In genomic region chr7:127983804-127984332, GRCh38 we compare ENCODE assay signal across 14 cellular contexts. TPM values are rescaled to one million over a fixed set of nuclear protein-coding genes. Genes with fewer than 3 reads are reported as not detected.
DNase-seq lines count a peak whose midpoint lies in the region; ATAC-seq and TF ChIP-seq lines count a peak whose summit lies in the region.
"Had no signal": no experiment of that assay in that cellular context is flagged by ENCODE, and none has a peak within 500 bp of the region (broad histone marks: within the 10 kb centered on the region; RNA-seq: fewer than 3 reads in every experiment).

No MANE protein-coding gene starts in this region.

- H3K27me3 Mint-ChIP-seq in activated T-helper 2 cell treated with anti-CD3 and anti-CD28 coated beads, Interferon-gamma antibody, Interleukin-2, Interleukin-4, amounts not matched to agents 10 μg/mL and 5 μg/mL and 100 μg/mL, durations not matched to agents 14 hours and 24 hours and 36 hours (ENCODE audit: low read depth), result no peaks in the 10 kb centered on the region

- intact Hi-C loops in activated T-helper 2 cell treated with anti-CD3 and anti-CD28 coated beads, Interferon-gamma antibody, Interleukin-2, Interleukin-4, amounts not matched to agents 10 μg/mL and 5 μg/mL and 100 μg/mL, durations not matched to agents 14 hours and 24 hours and 36 hours (cut with micrococcal nuclease), result no loop called here
- intact Hi-C loops in lower lobe of right lung (cut with DNase I), result no loop called here

- CTCF ChIA-PET in HEK293 (lab: Yijun Ruan, JAX), result no interaction called here

- H3K27ac Mint-ChIP-seq in activated T-helper 2 cell treated with anti-CD3 and anti-CD28 coated beads, Interferon-gamma antibody, Interleukin-2, Interleukin-4, amounts not matched to agents 10 μg/mL and 5 μg/mL and 100 μg/mL, durations not matched to agents 14 hours and 24 hours and 36 hours, result peak overlapping the region; percentile 7
- H3K27ac Mint-ChIP-seq: CD8-positive, alpha-beta T cell; nephron had no signal

- no peak overlapping the region for H3K4me3 Mint-ChIP-seq in activated T-helper 2 cell treated with anti-CD3 and anti-CD28 coated beads, Interferon-gamma antibody, Interleukin-2, Interleukin-4, amounts not matched to agents 10 μg/mL and 5 μg/mL and 100 μg/mL, durations not matched to agents 14 hours and 24 hours and 36 hours (ENCODE audit: low read depth)
- H3K4me3 Mint-ChIP-seq: CD8-positive, alpha-beta T cell; nephron had no signal

- peak; percentile 70 to 91 for ATAC-seq in lower lobe of right lung
- no peak for ATAC-seq in HG03354 (IDR thresholded peaks at IDR 0.05; ENCODE audit: poor library complexity, severe bottlenecking, unreplicated experiment)
- ATAC-seq: CD8-positive, alpha-beta T cell had no signal

- no peak overlapping the region for H3K4me3 ChIP-seq in HEK293 (ENCODE audit: low read depth, low read length)
- H3K4me3 ChIP-seq in lower lobe of right lung, result no peak overlapping the region
- H3K4me3 ChIP-seq: colonic mucosa, thoracic aorta had no signal

- H3K4me1 Mint-ChIP-seq in activated T-helper 2 cell treated with anti-CD3 and anti-CD28 coated beads, Interferon-gamma antibody, Interleukin-2, Interleukin-4, amounts not matched to agents 10 μg/mL and 5 μg/mL and 100 μg/mL, durations not matched to agents 14 hours and 24 hours and 36 hours (ENCODE audit: low read depth), result peaks cover 26% of the 10 kb centered on the region

- H3K36me3 Mint-ChIP-seq in activated T-helper 2 cell treated with anti-CD3 and anti-CD28 coated beads, Interferon-gamma antibody, Interleukin-2, Interleukin-4, amounts not matched to agents 10 μg/mL and 5 μg/mL and 100 μg/mL, durations not matched to agents 14 hours and 24 hours and 36 hours (ENCODE audit: low read depth), result peaks cover 30% of the 10 kb centered on the region

- POLR2A ChIA-PET in HEK293 (lab: Yijun Ruan, JAX), result no interaction called here

- DNase-seq in DMS53 treated with DMSO at 0.1 percent for 48 hours (lab: John Stamatoyannopoulos, UW; ENCODE audit: unreplicated experiment), result peak; percentile 73
- no peak for DNase-seq in activated T-helper 2 cell treated with anti-CD3 and anti-CD28 coated beads, Interferon-gamma antibody, Interleukin-2, Interleukin-4, amounts not matched to agents 10 μg/mL and 5 μg/mL and 100 μg/mL, durations not matched to agents 14 hours and 24 hours and 36 hours (ENCODE audit: low spot score)
- no peak for DNase-seq in lower lobe of right lung
- DNase-seq in NCI-H1436 treated with DMSO at 0.1 percent for 48 hours (lab: John Stamatoyannopoulos, UW), result no peak
- DNase-seq in NCI-H526 treated with DMSO at 0.1 percent for 48 hours (lab: John Stamatoyannopoulos, UW), result no peak
- no peak for DNase-seq in Kasumi-1 (lab: John Stamatoyannopoulos, UW)
- DNase-seq: CD8-positive, alpha-beta T cell; colonic mucosa; NCI-H1048; NCI-H524 had no signal

- H3K4me1 ChIP-seq in HEK293 (ENCODE audit: control insufficient read depth, insufficient read depth, low read length) (no peaks in the 10 kb centered on the region), lower lobe of right lung (peaks cover 23% of the 10 kb centered on the region)
- H3K4me1 ChIP-seq: colonic mucosa had no signal

- peaks cover 7% of the 10 kb centered on the region for H3K9me3 Mint-ChIP-seq in activated T-helper 2 cell treated with anti-CD3 and anti-CD28 coated beads, Interferon-gamma antibody, Interleukin-2, Interleukin-4, amounts not matched to agents 10 μg/mL and 5 μg/mL and 100 μg/mL, durations not matched to agents 14 hours and 24 hours and 36 hours

- H3K9me3 ChIP-seq in HEK293 (ENCODE audit: control insufficient read depth, insufficient read depth, low read depth, low read length), result no peaks in the 10 kb centered on the region
- peaks cover 4% of the 10 kb centered on the region for H3K9me3 ChIP-seq in lower lobe of right lung
- H3K9me3 ChIP-seq: colonic mucosa had no signal

- no peaks in the 10 kb centered on the region for H3K27me3 ChIP-seq in lower lobe of right lung (ENCODE audit: low read depth)
- H3K27me3 ChIP-seq: colonic mucosa had no signal

- TF ChIP-seq CTCF in HEK293 (tag by site-specific recombination; IDR thresholded peaks at IDR 0.05) (no peak), lower lobe of right lung (IDR thresholded peaks at IDR 0.05) (no peak)

- H3K27ac ChIP-seq in HEK293 (ENCODE audit: extremely low read depth, low read depth, low read length) (no peak overlapping the region), lower lobe of right lung (no peak overlapping the region)
- H3K27ac ChIP-seq: colonic mucosa, thoracic aorta had no signal

- no peaks in the 10 kb centered on the region for H3K36me3 ChIP-seq in HEK293 (ENCODE audit: control insufficient read depth in 2 of 2, insufficient read depth in 1 of 2, low read length in 2 of 2)
- no peaks in the 10 kb centered on the region for H3K36me3 ChIP-seq in lower lobe of right lung
- H3K36me3 ChIP-seq: colonic mucosa, thoracic aorta had no signal

TF ChIP-seq in HEK293, 187 proteins besides CTCF, POLR2A, EP300 and RAD21:
- TF ChIP-seq KLF17 (tag by site-specific recombination; IDR thresholded peaks at IDR 0.05), result peak; percentile 43; the same call in 1 of the 2 replicates
- TF ChIP-seq ZNF274 (IDR thresholded peaks at IDR 0.05; ENCODE audit: low read length), result no peak
- TF ChIP-seq ZNF274 (tag by site-specific recombination; IDR thresholded peaks at IDR 0.05; ENCODE audit: borderline replicate concordance), result no peak
- TF ChIP-seq ZNF704 (tag by site-specific recombination; IDR thresholded peaks at IDR 0.05), result no peak
- no peak for TF ChIP-seq HOXC10 (CRISPR knock-in tag; IDR thresholded peaks at IDR 0.05)

RNA-seq across cellular contexts. Expression of gene LRRC4, which starts 47.4 kb away (rescaled TPM):
- total RNA-seq in activated T-helper 2 cell treated with anti-CD3 and anti-CD28 coated beads, Interferon-gamma antibody, Interleukin-2, Interleukin-4, amounts not matched to agents 10 μg/mL and 5 μg/mL and 100 μg/mL, durations not matched to agents 14 hours and 24 hours and 36 hours, result 0.16 TPM in 1 of 2 replicates, not detected in the other
- total RNA-seq in lower lobe of right lung, result 12.8 TPM

Comparison
In these comparisons a context has a peak if more than half of its experiments do, and no peak if none do; other contexts are left out.
1. RNA of gene LRRC4, which starts 47.4 kb away (total RNA-seq): 12.8 TPM in lower lobe of right lung (single experiment); 0.16 TPM in activated T-helper 2 cell treated with anti-CD3 and anti-CD28 coated beads, Interferon-gamma antibody, Interleukin-2, Interleukin-4, amounts not matched to agents 10 μg/mL and 5 μg/mL and 100 μg/mL, durations not matched to agents 14 hours and 24 hours and 36 hours; every median in the first group is over 10 times any median in the second.